Comparison of ENCODE assay signal across 8 cellular contexts in genomic region chr12:12265571-12266388, GRCh38. TPM values are rescaled to one million over a fixed set of nuclear protein-coding genes. Genes with fewer than 3 reads are reported as not detected.
A peak's percentile ranks its signal among the peaks of the same experiment; 100 is the strongest.
DNase-seq lines count a peak whose midpoint lies in the region; ATAC-seq and TF ChIP-seq lines count a peak whose summit lies in the region.

No MANE protein-coding gene starts in this region.

- H3K9me3 ChIP-seq in cardiac muscle cell (ENCODE audit: low read depth) (no peaks in the 10 kb centered on the region), PC-3 (ENCODE audit: low read length) (no peaks in the 10 kb centered on the region), transverse colon (no peaks in the 10 kb centered on the region)

- DNase-seq in cardiac muscle cell (ENCODE audit: low read depth in 1 of 2, low spot score in 1 of 2) (peak; percentile 56 to 57), left cardiac atrium (no peak), PC-3 (peak; percentile 44), coronary artery (ENCODE audit: low spot score) (no peak), lung microvascular endothelial cell (ENCODE audit: low read depth in 2 of 2) (peak; percentile 56 to 70), transverse colon (no peak), NCI-H226 (no peak), OCI-M2 (lab: John Stamatoyannopoulos, UW; ENCODE audit: unreplicated experiment) (no peak)

- H3K4me3 ChIP-seq in cardiac muscle cell: peak overlapping the region; percentile 84
- peak overlapping the region; percentile 74 for H3K4me3 ChIP-seq in PC-3 (ENCODE audit: low read length)
- peak overlapping the region; percentile 88 for H3K4me3 ChIP-seq in coronary artery
- H3K4me3 ChIP-seq in transverse colon: peak overlapping the region; percentile 52 to 89 (median 71)

- BruUV-seq in PC-3 (replicated peaks; lab: Mats Ljungman, UMichigan): TSS peak; percentile 36

- TF ChIP-seq CTCF in cardiac muscle cell (IDR thresholded peaks at IDR 0.05; ENCODE audit: low read depth, low read length): no peak
- TF ChIP-seq CTCF in PC-3 (conservative IDR thresholded peaks at IDR 0.05; ENCODE audit: low read depth, low read length): no peak
- no peak for TF ChIP-seq CTCF in coronary artery (IDR thresholded peaks at IDR 0.05)
- TF ChIP-seq CTCF in transverse colon (IDR thresholded peaks at IDR 0.05): no peak

- H3K4me2 ChIP-seq in PC-3 (ENCODE audit: low read length): peak overlapping the region; percentile 84

- CTCF ChIA-PET in PC-3 (lab: Charles Lee): no interaction called here

- H4K20me1 ChIP-seq in PC-3 (ENCODE audit: low read length): peaks cover 18% of the 10 kb centered on the region

- H2AFZ ChIP-seq in PC-3 (ENCODE audit: low read length): peak overlapping the region; percentile 81

- no peaks in the 10 kb centered on the region for H3K27me3 ChIP-seq in cardiac muscle cell
- no peaks in the 10 kb centered on the region for H3K27me3 ChIP-seq in PC-3 (ENCODE audit: low read length)
- H3K27me3 ChIP-seq in transverse colon: no peaks in the 10 kb centered on the region

- peak overlapping the region; percentile 86 for H3K9ac ChIP-seq in PC-3 (ENCODE audit: low read length)

- POLR2A ChIA-PET in PC-3 (lab: Charles Lee; ENCODE audit: unreplicated experiment): interaction anchor here (0.6 kb wide), 1 partner anchor 637 kb away, joined by 4 read pairs; no protein-coding TSS in a partner anchor

- H3K27ac ChIP-seq in cardiac muscle cell: peak overlapping the region; percentile 100
- no peak overlapping the region for H3K27ac ChIP-seq in PC-3 (ENCODE audit: low read length)
- peak overlapping the region; percentile 97 to 99 for H3K27ac ChIP-seq in coronary artery
- peak overlapping the region; percentile 92 to 96 (median 94) for H3K27ac ChIP-seq in transverse colon

- H3K79me2 ChIP-seq in PC-3 (ENCODE audit: low read length): peaks cover 59% of the 10 kb centered on the region

- TF ChIP-seq EP300 in transverse colon (IDR thresholded peaks at IDR 0.05; ENCODE audit: low read depth): no peak

- peaks cover 13% of the 10 kb centered on the region for H3K4me1 ChIP-seq in cardiac muscle cell (ENCODE audit: low read depth)
- peaks cover 16% of the 10 kb centered on the region for H3K4me1 ChIP-seq in PC-3 (ENCODE audit: insufficient read depth, low read length)
- peaks cover 0 to 28% (median 13%) of the 10 kb centered on the region in 4 donors for H3K4me1 ChIP-seq in transverse colon

- no peaks in the 10 kb centered on the region for H3K36me3 ChIP-seq in cardiac muscle cell
- H3K36me3 ChIP-seq in PC-3 (ENCODE audit: low read depth, low read length): no peaks in the 10 kb centered on the region
- H3K36me3 ChIP-seq in transverse colon: no peaks in the 10 kb centered on the region

- ATAC-seq in left cardiac atrium: no peak
- peak; percentile 19; the same call in 1 of the 2 replicates for ATAC-seq in PC-3

- WGBS in transverse colon (ENCODE audit: low coverage in 1 of 2), 2 donors: 4% methylated on average over 25 of the region's 25 CpGs; no CpG with 5 or more reads in 1 of the 2 donors

- H3K9me2 ChIP-seq in PC-3 (replicated peaks; ENCODE audit: low read length): no peaks in the 10 kb centered on the region

- intact Hi-C loops in left cardiac atrium (cut with DNase I): loop anchor here in 1 of 2 donors (10.0 kb wide), 2 partner anchors 61 to 91 kb away; no protein-coding TSS in a partner anchor
- intact Hi-C loops in PC-3 (cut with micrococcal nuclease): loop anchor here (5.0 to 10.0 kb wide), 3 partner anchors 67 to 183 kb away; no protein-coding TSS in a partner anchor
- intact Hi-C loops in transverse colon (cut with DNase I; ENCODE audit: low total_unique reads): loop anchor here (10.0 kb wide), 1 partner anchor 101 kb away; no protein-coding TSS in a partner anchor

- H3F3A ChIP-seq in PC-3 (ENCODE audit: low read length, unreplicated experiment): no peaks in the 10 kb centered on the region

- TF ChIP-seq POLR2A in transverse colon (IDR thresholded peaks at IDR 0.05): no peak

- in situ Hi-C loops in transverse colon (cut with MboI; ENCODE audit: low pct_ligation_motif_present in 1 of 4, low pct_unique_long_range_greater_than_20kb in 1 of 4, low sequenced_read_pairs in 3 of 4): no loop called here

RNA-seq across cellular contexts. Expression of gene LRP6, which starts 1.1 kb away (rescaled TPM):
- total RNA-seq in cardiac muscle cell (24.4 and 25.4 TPM in 2 replicates), left cardiac atrium (10 to 100 TPM; 20.9 to 30.3 TPM), PC-3 (2014; rRNA removed) (15.5 and 17.3 TPM in 2 replicates), lung microvascular endothelial cell (30.7 and 55.0 TPM in 2 replicates), transverse colon (100 to 1,000 TPM in 1 of 4 donors, 10 to 100 TPM in 3; 11.7 to 102 (median 58.9) TPM)
- 18.1 and 22.0 TPM in 2 replicates for polyA plus RNA-seq in cardiac muscle cell

Comparison
In these comparisons a context has a peak if more than half of its experiments do, and no peak if none do; other contexts are left out.
1. DNase-seq: peak in cardiac muscle cell (2 of 2), PC-3 (single experiment) and lung microvascular endothelial cell (2 of 2); none in left cardiac atrium (single experiment), coronary artery (single experiment), transverse colon (single experiment), NCI-H226 (single experiment) and OCI-M2 (single experiment).
2. Peak in every context shown above with its lines, with median percentiles within 50 percentile points of each other: H3K4me3 ChIP-seq.